Comparison of ENCODE assay signal across 34 cellular contexts in genomic region chr1:100747821-100748220, GRCh38. TPM values are rescaled to one million over a fixed set of nuclear protein-coding genes. Genes with fewer than 3 reads are reported as not detected.
"Had no signal": no experiment of that assay in that cellular context is flagged by ENCODE, and none has a peak within 500 bp of the region (broad histone marks: within the 10 kb centered on the region; RNA-seq: fewer than 3 reads in every experiment).

No MANE protein-coding gene starts in this region.

- H3K4me1 ChIP-seq: adrenal gland, body of pancreas had no signal

- H3K4me3 Mint-ChIP-seq: activated B cell treated with CpG ODN at 0.5 μM for 24 hours; activated CD4-positive, alpha-beta memory T cell treated with anti-CD3 and anti-CD28 coated beads for 36 hours; activated CD4-positive, alpha-beta T cell treated with anti-CD3 and anti-CD28 coated beads, Interleukin-2, amount 10 ng/mL, durations not matched to agents 24 days and 14 days; activated CD8-positive, alpha-beta T cell treated with anti-CD3 and anti-CD28 coated beads for 36 hours; activated naive CD4-positive, alpha-beta T cell treated with anti-CD3 and anti-CD28 coated beads for 36 hours; activated naive CD8-positive, alpha-beta T cell treated with anti-CD3 and anti-CD28 coated beads for 36 hours; activated T-cell treated with anti-CD3 and anti-CD28 coated beads, Interleukin-2, amount 50 U/mL, for 4 hours; activated T-cell treated with anti-CD3 and anti-CD28 coated beads, Interleukin-2, amount 50 U/mL, for 72 hours; activated T-helper 1 cell treated with anti-CD3 and anti-CD28 coated beads, Interleukin-12 subunit alpha, Interleukin-12 subunit beta, Interleukin-2, Interleukin-4 antibody, amounts not matched to agents 30 ng/mL and 10 ng/mL and 1 ng/mL, durations not matched to agents 14 hours and 24 hours and 36 hours; activated T-helper 17 cell treated with anti-CD3 and anti-CD28 coated beads, Interleukin-2, amount 50 U/mL, for 72 hours; central memory CD8-positive, alpha-beta T cell; T-helper 1 cell treated with Interleukin-12 subunit alpha and Interleukin-12 subunit beta and Interleukin-4 antibody, amounts not matched to agents 30 μg/mL and 1 μg/mL, for 36 hours; T-helper 2 cell treated with Interferon-gamma antibody and Interleukin-4, amounts not matched to agents 5 μg/mL and 100 μg/mL, for 36 hours had no signal

- DNase-seq: activated B cell treated with CpG ODN at 0.5 μM for 24 hours; activated CD4-positive, alpha-beta memory T cell treated with anti-CD3 and anti-CD28 coated beads for 36 hours; activated CD4-positive, alpha-beta T cell treated with anti-CD3 and anti-CD28 coated beads, Interleukin-2, amount 10 ng/mL, durations not matched to agents 24 days and 14 days; activated CD4-positive, alpha-beta T cell treated with anti-CD3 and anti-CD28 coated beads, Interleukin-2, amount 50 U/mL, for 1 hour; activated CD4-positive, alpha-beta T cell treated with anti-CD3 and anti-CD28 coated beads, Interleukin-2, amount 50 U/mL, for 4 hours; activated CD4-positive, CD25-positive, alpha-beta regulatory T cell treated with anti-CD3 and anti-CD28 coated beads, Interleukin-2, amount 50 U/mL, for 72 hours; activated CD8-positive, alpha-beta memory T cell treated with anti-CD3 and anti-CD28 coated beads, Interleukin-2, amount 50 U/mL, for 4 hours; activated CD8-positive, alpha-beta T cell treated with anti-CD3 and anti-CD28 coated beads for 36 hours; activated effector memory CD4-positive, alpha-beta T cell treated with anti-CD3 and anti-CD28 coated beads, Interleukin-2, amount 50 U/mL, for 16 hours; activated gamma-delta T cell treated with Interleukin-2 at 50 U/mL for 16 hours; activated naive CD4-positive, alpha-beta T cell; activated naive CD4-positive, alpha-beta T cell treated with anti-CD3 and anti-CD28 coated beads for 36 hours; activated naive CD4-positive, alpha-beta T cell treated with anti-CD3 and anti-CD28 coated beads, Interleukin-2, amount 50 U/mL, for 16 hours; activated naive CD8-positive, alpha-beta T cell treated with anti-CD3 and anti-CD28 coated beads for 36 hours; activated T-cell treated with anti-CD3 and anti-CD28 coated beads for 4 hours; activated T-cell treated with anti-CD3 and anti-CD28 coated beads, Interleukin-2, amount 50 U/mL, for 1 hour; activated T-cell treated with anti-CD3 and anti-CD28 coated beads, Interleukin-2, amount 50 U/mL, for 4 hours; activated T-cell treated with anti-CD3 and anti-CD28 coated beads, Interleukin-2, amount 50 U/mL, for 72 hours; adrenal gland; amniotic stem cell; aorta; body of pancreas; cerebellar nuclear complex; T-helper 1 cell; T-helper 2 cell; T-helper 9 cell had no signal

- H3K9me3 Mint-ChIP-seq: activated CD4-positive, alpha-beta memory T cell treated with anti-CD3 and anti-CD28 coated beads for 36 hours; activated CD4-positive, alpha-beta T cell treated with anti-CD3 and anti-CD28 coated beads, Interleukin-2, amount 10 ng/mL, durations not matched to agents 24 days and 14 days; activated CD8-positive, alpha-beta T cell treated with anti-CD3 and anti-CD28 coated beads for 36 hours; activated naive CD4-positive, alpha-beta T cell treated with anti-CD3 and anti-CD28 coated beads for 36 hours; activated naive CD4-positive, alpha-beta T cell treated with anti-CD3 and anti-CD28 coated beads, Interleukin-2, amount 50 U/mL, for 72 hours; activated naive CD8-positive, alpha-beta T cell treated with anti-CD3 and anti-CD28 coated beads for 36 hours; activated T-cell treated with anti-CD3 and anti-CD28 coated beads, Interleukin-2, amount 50 U/mL, for 72 hours; activated T-helper 1 cell treated with anti-CD3 and anti-CD28 coated beads, Interleukin-12 subunit alpha, Interleukin-12 subunit beta, Interleukin-2, Interleukin-4 antibody, amounts not matched to agents 30 ng/mL and 10 ng/mL and 1 ng/mL, durations not matched to agents 14 hours and 24 hours and 36 hours; activated T-helper 17 cell treated with anti-CD3 and anti-CD28 coated beads, Interleukin-2, amount 50 U/mL, for 72 hours; central memory CD8-positive, alpha-beta T cell; T-helper 1 cell treated with Interleukin-12 subunit alpha and Interleukin-12 subunit beta and Interleukin-4 antibody, amounts not matched to agents 30 μg/mL and 1 μg/mL, for 36 hours; T-helper 2 cell treated with Interferon-gamma antibody and Interleukin-4, amounts not matched to agents 5 μg/mL and 100 μg/mL, for 36 hours had no signal

- H3K36me3 ChIP-seq: adrenal gland, cardiac muscle cell had no signal

- H3K36me3 Mint-ChIP-seq: activated CD4-positive, alpha-beta memory T cell treated with anti-CD3 and anti-CD28 coated beads for 36 hours; activated naive CD4-positive, alpha-beta T cell treated with anti-CD3 and anti-CD28 coated beads, Interleukin-2, amount 50 U/mL, for 72 hours; activated naive CD8-positive, alpha-beta T cell treated with anti-CD3 and anti-CD28 coated beads for 36 hours had no signal

- H3K4me3 ChIP-seq: adrenal gland, body of pancreas, cardiac muscle cell had no signal

- H3K27ac ChIP-seq: adrenal gland, body of pancreas, cardiac muscle cell, VCaP had no signal

- H3K27ac Mint-ChIP-seq: activated B cell treated with CpG ODN at 0.5 μM for 24 hours; activated CD4-positive, alpha-beta memory T cell treated with anti-CD3 and anti-CD28 coated beads for 36 hours; activated CD4-positive, alpha-beta T cell treated with anti-CD3 and anti-CD28 coated beads, Interleukin-2, amount 10 ng/mL, durations not matched to agents 24 days and 14 days; activated CD8-positive, alpha-beta T cell treated with anti-CD3 and anti-CD28 coated beads for 36 hours; activated naive CD4-positive, alpha-beta T cell treated with anti-CD3 and anti-CD28 coated beads for 36 hours; activated naive CD4-positive, alpha-beta T cell treated with anti-CD3 and anti-CD28 coated beads, Interleukin-2, amount 50 U/mL, for 72 hours; activated naive CD8-positive, alpha-beta T cell treated with anti-CD3 and anti-CD28 coated beads for 36 hours; activated T-cell treated with anti-CD3 and anti-CD28 coated beads, Interleukin-2, amount 50 U/mL, for 72 hours; activated T-helper 1 cell treated with anti-CD3 and anti-CD28 coated beads, Interleukin-12 subunit alpha, Interleukin-12 subunit beta, Interleukin-2, Interleukin-4 antibody, amounts not matched to agents 30 ng/mL and 10 ng/mL and 1 ng/mL, durations not matched to agents 14 hours and 24 hours and 36 hours; activated T-helper 17 cell treated with anti-CD3 and anti-CD28 coated beads, Interleukin-2, amount 50 U/mL, for 72 hours; T-helper 1 cell treated with Interleukin-12 subunit alpha and Interleukin-12 subunit beta and Interleukin-4 antibody, amounts not matched to agents 30 μg/mL and 1 μg/mL, for 36 hours; T-helper 2 cell treated with Interferon-gamma antibody and Interleukin-4, amounts not matched to agents 5 μg/mL and 100 μg/mL, for 36 hours had no signal

- H3K9me3 ChIP-seq: adrenal gland, body of pancreas had no signal

- ATAC-seq: activated CD8-positive, alpha-beta T cell treated with anti-CD3 and anti-CD28 coated beads for 36 hours; activated naive CD4-positive, alpha-beta T cell treated with anti-CD3 and anti-CD28 coated beads, Interleukin-2, amount 50 U/mL, for 72 hours; activated T-cell treated with anti-CD3 and anti-CD28 coated beads, Interleukin-2, amount 50 U/mL, for 4 hours; activated T-cell treated with anti-CD3 and anti-CD28 coated beads, Interleukin-2, amount 50 U/mL, for 72 hours; activated T-helper 17 cell treated with anti-CD3 and anti-CD28 coated beads, Interleukin-2, amount 50 U/mL, for 72 hours; body of pancreas had no signal

- H3K4me1 Mint-ChIP-seq: activated B cell treated with CpG ODN at 0.5 μM for 24 hours; activated CD4-positive, alpha-beta T cell treated with anti-CD3 and anti-CD28 coated beads, Interleukin-2, amount 10 ng/mL, durations not matched to agents 24 days and 14 days; activated naive CD8-positive, alpha-beta T cell treated with anti-CD3 and anti-CD28 coated beads for 36 hours; activated T-helper 17 cell treated with anti-CD3 and anti-CD28 coated beads, Interleukin-2, amount 50 U/mL, for 72 hours had no signal

- H3K27me3 ChIP-seq: adrenal gland, cardiac muscle cell had no signal

RNA-seq across cellular contexts. Expression of gene VCAM1, which starts 28.3 kb away (rescaled TPM):
- total RNA-seq: activated B cell treated with CpG ODN at 0.5 μM for 24 hours; activated CD4-positive, alpha-beta memory T cell treated with anti-CD3 and anti-CD28 coated beads for 36 hours; activated CD4-positive, alpha-beta T cell treated with anti-CD3 and anti-CD28 coated beads, Interleukin-2, amount 10 ng/mL, durations not matched to agents 24 days and 14 days; activated naive CD4-positive, alpha-beta T cell treated with anti-CD3 and anti-CD28 coated beads for 36 hours; activated T-helper 17 cell treated with anti-CD3 and anti-CD28 coated beads, Interleukin-2, amount 50 U/mL, for 72 hours had no signal
